Comparison of ENCODE assay signal across 8 cellular contexts in genomic region chr20:38222231-38222922, GRCh38. TPM values are rescaled to one million over a fixed set of nuclear protein-coding genes. Genes with fewer than 3 reads are reported as not detected.
A peak's percentile ranks its signal among the peaks of the same experiment; 100 is the strongest.
DNase-seq lines count a peak whose midpoint lies in the region; ATAC-seq and TF ChIP-seq lines count a peak whose summit lies in the region.

No MANE protein-coding gene starts in this region.

- 60 to 62% (median 60%) methylated on average over 11 to 12 of the region's 12 CpGs for WGBS in heart left ventricle, 4 donors

- TF ChIP-seq EP300 in Ishikawa (IDR thresholded peaks at IDR 0.05; ENCODE audit: borderline replicate concordance) = no peak

- no peaks in the 10 kb centered on the region for H3K27me3 ChIP-seq in heart left ventricle

- peak; percentile 94 for TF ChIP-seq RAD21 in Ishikawa (IDR thresholded peaks at IDR 0.05; ENCODE audit: low read depth)

- intact Hi-C loops in heart left ventricle (cut with DNase I) = loop anchor here (1.0 to 10.0 kb wide), 14 partner anchors 50 to 660 kb away; partner anchors contain the start of genes TGM2 (in 3 of the 10) and VSTM2L (in 1 of the 10)

- H3K4me3 ChIP-seq in heart left ventricle = no peak overlapping the region
- no peak overlapping the region for H3K4me3 ChIP-seq in retinal pigment epithelial cell (ENCODE audit: low read length)

- no peak for TF ChIP-seq POLR2A in heart left ventricle (IDR thresholded peaks at IDR 0.05)

- TF ChIP-seq CTCF in heart left ventricle (IDR thresholded peaks at IDR 0.05) (peak; percentile 84 to 94 (median 89)), retinal pigment epithelial cell (conservative IDR thresholded peaks at IDR 0.05; ENCODE audit: low read depth, low read length) (peak; percentile 98)

- peaks cover 0 to 13% (median 7%) of the 10 kb centered on the region in 12 donors for H3K4me1 ChIP-seq in heart left ventricle

- no peak overlapping the region for H3K27ac ChIP-seq in heart left ventricle

- peak; percentile 74 for DNase-seq in DMS53 (lab: John Stamatoyannopoulos, UW)
- peak; percentile 6 for DNase-seq in activated naive CD8-positive, alpha-beta T cell treated with anti-CD3 and anti-CD28 coated beads, Interleukin-2, amount 50 U/mL, for 16 hours (ENCODE audit: low read depth, low spot score)
- peak in 4 of 5 donors; percentile 44 to 73 (median 65) for DNase-seq in heart left ventricle
- DNase-seq in retinal pigment epithelial cell (ENCODE audit: low read depth) = no peak
- DNase-seq in GOT3 (lab: John Stamatoyannopoulos, UW) = no peak

- H3K9me3 ChIP-seq in heart left ventricle = no peaks in the 10 kb centered on the region

- peaks cover 0 to 19% (median 0%) of the 10 kb centered on the region in 9 donors for H3K36me3 ChIP-seq in heart left ventricle

- ATAC-seq in SK-N-SH treated with all-trans-retinoic acid at 6 μM for 48 hours = 0 out of 3 replicates have a peak, but pooled peaks have one; percentile 7
- peak; percentile 34 to 42 (median 40) for ATAC-seq in heart left ventricle
- ATAC-seq in HG03280 (IDR thresholded peaks at IDR 0.05; ENCODE audit: unreplicated experiment) = no peak

TF ChIP-seq in Ishikawa, 13 proteins besides CTCF, POLR2A, EP300 and RAD21:
- TF ChIP-seq ZBTB7A (IDR thresholded peaks at IDR 0.05; ENCODE audit: low read depth) = no peak
TF ChIP-seq in Ishikawa: peak in this region for 0.

TF ChIP-seq in SK-N-SH treated with all-trans-retinoic acid at 6 μM for 48 hours, 23 proteins besides CTCF, POLR2A, EP300 and RAD21:
- TF ChIP-seq ZNF565 (CRISPR knock-in tag; conservative IDR thresholded peaks at IDR 0.05; ENCODE audit: low read depth) (no peak), TOX (CRISPR knock-in tag; IDR thresholded peaks at IDR 0.05; ENCODE audit: borderline replicate concordance) (no peak), ESRRG (CRISPR knock-in tag; IDR thresholded peaks at IDR 0.05) (no peak), TCF4 (CRISPR knock-in tag; IDR thresholded peaks at IDR 0.05; ENCODE audit: borderline replicate concordance) (no peak), TSHZ2 (CRISPR knock-in tag; IDR thresholded peaks at IDR 0.05) (no peak), GLIS3 (CRISPR knock-in tag; IDR thresholded peaks at IDR 0.05) (no peak), ZNF70 (CRISPR knock-in tag; IDR thresholded peaks at IDR 0.05) (no peak)
- TF ChIP-seq, protein P1, sequence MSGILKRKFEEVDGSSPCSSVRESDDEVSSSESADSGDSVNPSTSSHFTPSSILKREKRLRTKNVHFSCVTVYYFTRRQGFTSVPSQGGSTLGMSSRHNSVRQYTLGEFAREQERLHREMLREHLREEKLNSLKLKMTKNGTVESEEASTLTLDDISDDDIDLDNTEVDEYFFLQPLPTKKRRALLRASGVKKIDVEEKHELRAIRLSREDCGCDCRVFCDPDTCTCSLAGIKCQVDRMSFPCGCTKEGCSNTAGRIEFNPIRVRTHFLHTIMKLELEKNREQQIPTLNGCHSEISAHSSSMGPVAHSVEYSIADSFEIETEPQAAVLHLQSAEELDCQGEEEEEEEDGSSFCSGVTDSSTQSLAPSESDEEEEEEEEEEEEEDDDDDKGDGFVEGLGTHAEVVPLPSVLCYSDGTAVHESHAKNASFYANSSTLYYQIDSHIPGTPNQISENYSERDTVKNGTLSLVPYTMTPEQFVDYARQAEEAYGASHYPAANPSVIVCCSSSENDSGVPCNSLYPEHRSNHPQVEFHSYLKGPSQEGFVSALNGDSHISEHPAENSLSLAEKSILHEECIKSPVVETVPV (CRISPR knock-in tag; IDR thresholded peaks at IDR 0.05) = no peak

RNA-seq across cellular contexts. Expression of gene KIAA1755, which starts 38.2 kb away (rescaled TPM):
- 1 to 10 TPM; 2.3 to 6.7 (median 5.2) TPM for total RNA-seq in heart left ventricle
- 1 to 10 TPM; 2.1 TPM for polyA plus RNA-seq in heart left ventricle

RNA-seq across cellular contexts. Expression of gene TGM2, which starts 57.3 kb away (rescaled TPM):
- 1,000 to 10,000 TPM in 1 of 9 donors, 100 to 1,000 TPM in 8; 271 to 1,146 (median 567) TPM for total RNA-seq in heart left ventricle
- 100 to 1,000 TPM; 211 to 972 TPM for polyA plus RNA-seq in heart left ventricle

Comparison
In these comparisons a context has a peak if more than half of its experiments do, and no peak if none do; other contexts are left out.
1. DNase-seq: peak in DMS53 (single experiment), activated naive CD8-positive, alpha-beta T cell treated with anti-CD3 and anti-CD28 coated beads, Interleukin-2, amount 50 U/mL, for 16 hours (single experiment) and heart left ventricle (4 of 5); none in retinal pigment epithelial cell (single experiment) and GOT3 (single experiment).